16 cellular contexts compared by ENCODE assay signal in genomic region chr1:57377731-57378139, GRCh38. TPM values are rescaled to one million over a fixed set of nuclear protein-coding genes. Genes with fewer than 3 reads are reported as not detected.
"Had no signal": no experiment of that assay in that cellular context is flagged by ENCODE, and none has a peak within 500 bp of the region (broad histone marks: within the 10 kb centered on the region; RNA-seq: fewer than 3 reads in every experiment).

No MANE protein-coding gene starts in this region.

- H3K27ac ChIP-seq: gastrocnemius medialis, pancreas, upper lobe of right lung had no signal

- H3K4me1 Mint-ChIP-seq: activated CD4-positive, alpha-beta T cell treated with anti-CD3 and anti-CD28 coated beads, Interleukin-2, amount 10 ng/mL, durations not matched to agents 7 days and 5 days; activated naive CD8-positive, alpha-beta T cell treated with anti-CD3 and anti-CD28 coated beads, Interleukin-2, amount 50 U/mL, for 24 hours had no signal

- DNase-seq: activated CD4-positive, alpha-beta T cell treated with anti-CD3 and anti-CD28 coated beads, Interleukin-2, amount 10 ng/mL, durations not matched to agents 7 days and 5 days; activated CD4-positive, CD25-positive, alpha-beta regulatory T cell; activated CD8-positive, alpha-beta memory T cell treated with anti-CD3 and anti-CD28 coated beads for 24 hours; activated naive CD4-positive, alpha-beta T cell treated with Interleukin-2 at 50 U/mL for 16 hours; activated naive CD8-positive, alpha-beta T cell treated with anti-CD3 and anti-CD28 coated beads, Interleukin-2, amount 50 U/mL, for 24 hours; gastrocnemius medialis; kidney glomerular epithelial cell; mucosa of descending colon; pancreas; stimulated activated CD4-positive, alpha-beta T cell treated with anti-CD3 and anti-CD28 coated beads, Interleukin-15, amount 100 ng/mL, for 24 hours; stimulated activated CD4-positive, alpha-beta T cell treated with anti-CD3 and anti-CD28 coated beads, Interleukin-4, amount 100 ng/mL, for 24 hours; T-helper 17 cell; upper lobe of right lung had no signal

- H3K4me3 ChIP-seq: gastrocnemius medialis, lung, mucosa of descending colon, pancreas, upper lobe of right lung had no signal

- ATAC-seq: activated naive CD8-positive, alpha-beta T cell treated with anti-CD3 and anti-CD28 coated beads, Interleukin-2, amount 50 U/mL, for 24 hours; gastrocnemius medialis; mucosa of descending colon; pancreas; T-helper 17 cell; upper lobe of right lung had no signal

- H3K4me1 ChIP-seq: gastrocnemius medialis, pancreas, upper lobe of right lung had no signal

- H3K36me3 Mint-ChIP-seq: natural killer cell treated with Interleukin-12 subunit alpha and Interleukin-12 subunit beta and Interleukin-15 and Interleukin-18, amount 100 ng/mL, for 72 hours had no signal

- H3K27me3 Mint-ChIP-seq: activated CD4-positive, alpha-beta T cell treated with anti-CD3 and anti-CD28 coated beads, Interleukin-2, amount 10 ng/mL, durations not matched to agents 7 days and 5 days; activated naive CD8-positive, alpha-beta T cell treated with anti-CD3 and anti-CD28 coated beads, Interleukin-2, amount 50 U/mL, for 24 hours had no signal

- H3K9me3 ChIP-seq: gastrocnemius medialis, mucosa of descending colon, pancreas, upper lobe of right lung had no signal

- H3K9me3 Mint-ChIP-seq: activated CD4-positive, alpha-beta T cell treated with anti-CD3 and anti-CD28 coated beads, Interleukin-2, amount 10 ng/mL, durations not matched to agents 7 days and 5 days; activated naive CD8-positive, alpha-beta T cell treated with anti-CD3 and anti-CD28 coated beads, Interleukin-2, amount 50 U/mL, for 24 hours; natural killer cell treated with Interleukin-12 subunit alpha and Interleukin-12 subunit beta and Interleukin-15 and Interleukin-18, amount 100 ng/mL, for 72 hours had no signal

- H3K4me3 Mint-ChIP-seq: activated CD4-positive, alpha-beta T cell treated with anti-CD3 and anti-CD28 coated beads, Interleukin-2, amount 10 ng/mL, durations not matched to agents 7 days and 5 days; activated naive CD8-positive, alpha-beta T cell treated with anti-CD3 and anti-CD28 coated beads, Interleukin-2, amount 50 U/mL, for 24 hours; natural killer cell treated with Interleukin-12 subunit alpha and Interleukin-12 subunit beta and Interleukin-15 and Interleukin-18, amount 100 ng/mL, for 72 hours; stimulated activated naive CD8-positive, alpha-beta T cell treated with anti-CD3 and anti-CD28 coated beads, Interleukin-15, Interleukin-2, amounts not matched to agents 100 ng/mL and 50 ng/mL, for 24 hours; T-helper 17 cell had no signal

- H3K36me3 ChIP-seq: gastrocnemius medialis, pancreas, upper lobe of right lung had no signal

- H3K27ac Mint-ChIP-seq: activated CD4-positive, alpha-beta T cell treated with anti-CD3 and anti-CD28 coated beads, Interleukin-2, amount 10 ng/mL, durations not matched to agents 7 days and 5 days; activated naive CD8-positive, alpha-beta T cell treated with anti-CD3 and anti-CD28 coated beads, Interleukin-2, amount 50 U/mL, for 24 hours; natural killer cell treated with Interleukin-12 subunit alpha and Interleukin-12 subunit beta and Interleukin-15 and Interleukin-18, amount 100 ng/mL, for 72 hours; stimulated activated naive CD8-positive, alpha-beta T cell treated with anti-CD3 and anti-CD28 coated beads, Interleukin-15, Interleukin-2, amounts not matched to agents 100 ng/mL and 50 ng/mL, for 24 hours; T-helper 17 cell had no signal

- H3K27me3 ChIP-seq: gastrocnemius medialis, pancreas, upper lobe of right lung had no signal

RNA-seq across cellular contexts. Expression of gene DAB1, which starts 46.1 kb away (rescaled TPM):
- total RNA-seq: natural killer cell treated with Interleukin-12 subunit alpha and Interleukin-12 subunit beta and Interleukin-15 and Interleukin-18, amount 100 ng/mL, for 72 hours had no signal
